ENCODE assay signal across 1 cellular context in the genomic region with DNA sequence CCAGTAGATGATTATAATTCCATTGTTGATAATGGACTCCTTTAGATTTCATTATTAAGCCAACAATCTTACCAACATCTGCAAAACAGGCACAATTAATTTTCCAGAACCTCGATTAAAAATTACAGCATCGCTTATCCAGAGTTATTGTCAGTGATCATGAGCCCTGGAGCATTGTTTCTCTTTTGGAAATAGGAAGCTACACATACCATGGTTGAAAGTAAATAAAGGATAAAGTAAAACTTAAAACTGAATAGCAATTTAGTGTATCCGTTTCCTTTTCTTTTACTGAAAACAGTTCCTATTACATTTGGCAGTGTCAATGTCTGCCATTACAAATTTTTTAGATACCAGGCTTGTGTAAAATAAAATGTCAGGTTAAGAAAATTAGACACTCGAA.
TF ChIP-seq lines count a peak whose summit lies in the region.

No MANE protein-coding gene starts in this region.

TF ChIP-seq in A549, 52 proteins besides CTCF, POLR2A, EP300 and RAD21 (continued from another document):
- TF ChIP-seq JUNB (IDR thresholded peaks at IDR 0.05), result no peak
- TF ChIP-seq, protein P1, sequence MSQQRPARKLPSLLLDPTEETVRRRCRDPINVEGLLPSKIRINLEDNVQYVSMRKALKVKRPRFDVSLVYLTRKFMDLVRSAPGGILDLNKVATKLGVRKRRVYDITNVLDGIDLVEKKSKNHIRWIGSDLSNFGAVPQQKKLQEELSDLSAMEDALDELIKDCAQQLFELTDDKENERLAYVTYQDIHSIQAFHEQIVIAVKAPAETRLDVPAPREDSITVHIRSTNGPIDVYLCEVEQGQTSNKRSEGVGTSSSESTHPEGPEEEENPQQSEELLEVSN (IDR thresholded peaks at IDR 0.05; ENCODE audit: borderline replicate concordance, low read depth), result no peak
- no peak for TF ChIP-seq EHF (CRISPR knock-in tag; IDR thresholded peaks at IDR 0.05)
TF ChIP-seq in A549: peak in this region for 0.
